In genomic region chrX:2960861-2961515, GRCh38 we compare ENCODE assay signal across 22 cellular contexts. TPM values are rescaled to one million over a fixed set of nuclear protein-coding genes. Genes with fewer than 3 reads are reported as not detected.
"Had no signal": no experiment of that assay in that cellular context is flagged by ENCODE, and none has a peak within 500 bp of the region (broad histone marks: within the 10 kb centered on the region; RNA-seq: fewer than 3 reads in every experiment).

No MANE protein-coding gene starts in this region.

- H3K27ac Mint-ChIP-seq: activated CD4-positive, alpha-beta memory T cell treated with anti-CD3 and anti-CD28 coated beads for 36 hours; activated naive CD8-positive, alpha-beta T cell treated with anti-CD3 and anti-CD28 coated beads, Interleukin-2, amount 50 U/mL, for 24 hours; activated T-helper 1 cell treated with anti-CD3 and anti-CD28 coated beads, Interleukin-12 subunit alpha, Interleukin-12 subunit beta, Interleukin-2, Interleukin-4 antibody, amounts not matched to agents 30 ng/mL and 10 ng/mL and 1 ng/mL, durations not matched to agents 14 hours and 24 hours and 36 hours; stimulated activated memory B cell treated with anti-CD40 and anti-IgM and Interleukin-4, amounts not matched to agents 10 μg/mL and 1 μg/mL and 100 μg/mL, for 72 hours; T-helper 17 cell had no signal

- ATAC-seq: activated naive CD8-positive, alpha-beta T cell treated with anti-CD3 and anti-CD28 coated beads, Interleukin-2, amount 50 U/mL, for 24 hours; heart right ventricle; mucosa of descending colon; sciatic nerve; stimulated activated memory B cell treated with anti-CD40 and anti-IgM and Interleukin-4, amounts not matched to agents 10 μg/mL and 1 μg/mL and 100 μg/mL, for 72 hours; T-helper 17 cell had no signal

- DNase-seq: activated CD4-positive, alpha-beta memory T cell treated with anti-CD3 and anti-CD28 coated beads for 36 hours; activated CD4-positive, alpha-beta T cell treated with anti-CD3 and anti-CD28 coated beads for 48 hours; activated CD4-positive, CD25-positive, alpha-beta regulatory T cell; activated gamma-delta T cell; activated naive CD4-positive, alpha-beta T cell treated with anti-CD3 and anti-CD28 coated beads, Interleukin-2, amount 50 U/mL, for 16 hours; activated naive CD8-positive, alpha-beta T cell treated with anti-CD3 and anti-CD28 coated beads, Interleukin-2, amount 50 U/mL, for 24 hours; cerebellar nuclear complex; cortex of kidney; heart right ventricle; left ventricle myocardium inferior; mucosa of descending colon; occipital lobe; small intestine; stimulated activated CD4-positive, alpha-beta T cell treated with anti-CD3 and anti-CD28 coated beads, Interleukin-15, amount 100 ng/mL, for 24 hours; T-helper 17 cell; transverse colon had no signal

- H3K36me3 ChIP-seq: heart right ventricle, left ventricle myocardium inferior, transverse colon had no signal

- H3K4me1 Mint-ChIP-seq: stimulated activated memory B cell treated with anti-CD40 and anti-IgM and Interleukin-4, amounts not matched to agents 10 μg/mL and 1 μg/mL and 100 μg/mL, for 72 hours; T-helper 17 cell had no signal

- H3K4me3 Mint-ChIP-seq: activated CD4-positive, alpha-beta memory T cell treated with anti-CD3 and anti-CD28 coated beads for 36 hours; activated naive CD8-positive, alpha-beta T cell treated with anti-CD3 and anti-CD28 coated beads, Interleukin-2, amount 50 U/mL, for 24 hours; activated T-helper 1 cell treated with anti-CD3 and anti-CD28 coated beads, Interleukin-12 subunit alpha, Interleukin-12 subunit beta, Interleukin-2, Interleukin-4 antibody, amounts not matched to agents 30 ng/mL and 10 ng/mL and 1 ng/mL, durations not matched to agents 14 hours and 24 hours and 36 hours; stimulated activated memory B cell treated with anti-CD40 and anti-IgM and Interleukin-4, amounts not matched to agents 10 μg/mL and 1 μg/mL and 100 μg/mL, for 72 hours; T-helper 17 cell had no signal

- H3K4me3 ChIP-seq: heart right ventricle, left ventricle myocardium inferior, mucosa of descending colon, transverse colon had no signal

- H3K27me3 ChIP-seq: heart right ventricle, transverse colon had no signal

- H3K9me3 Mint-ChIP-seq: activated CD4-positive, alpha-beta memory T cell treated with anti-CD3 and anti-CD28 coated beads for 36 hours; activated naive CD8-positive, alpha-beta T cell treated with anti-CD3 and anti-CD28 coated beads, Interleukin-2, amount 50 U/mL, for 24 hours; activated T-helper 1 cell treated with anti-CD3 and anti-CD28 coated beads, Interleukin-12 subunit alpha, Interleukin-12 subunit beta, Interleukin-2, Interleukin-4 antibody, amounts not matched to agents 30 ng/mL and 10 ng/mL and 1 ng/mL, durations not matched to agents 14 hours and 24 hours and 36 hours; stimulated activated memory B cell treated with anti-CD40 and anti-IgM and Interleukin-4, amounts not matched to agents 10 μg/mL and 1 μg/mL and 100 μg/mL, for 72 hours had no signal

- H3K36me3 Mint-ChIP-seq: activated CD4-positive, alpha-beta memory T cell treated with anti-CD3 and anti-CD28 coated beads for 36 hours; stimulated activated memory B cell treated with anti-CD40 and anti-IgM and Interleukin-4, amounts not matched to agents 10 μg/mL and 1 μg/mL and 100 μg/mL, for 72 hours had no signal

- H3K27me3 Mint-ChIP-seq: activated CD4-positive, alpha-beta memory T cell treated with anti-CD3 and anti-CD28 coated beads for 36 hours; activated naive CD8-positive, alpha-beta T cell treated with anti-CD3 and anti-CD28 coated beads, Interleukin-2, amount 50 U/mL, for 24 hours had no signal

RNA-seq across cellular contexts. Expression of gene ARSH, which starts 45.4 kb away (rescaled TPM):
- total RNA-seq: activated CD4-positive, alpha-beta memory T cell treated with anti-CD3 and anti-CD28 coated beads for 36 hours; activated T-helper 1 cell treated with anti-CD3 and anti-CD28 coated beads, Interleukin-12 subunit alpha, Interleukin-12 subunit beta, Interleukin-2, Interleukin-4 antibody, amounts not matched to agents 30 ng/mL and 10 ng/mL and 1 ng/mL, durations not matched to agents 14 hours and 24 hours and 36 hours; epithelial cell of proximal tubule; fibroblast of villous mesenchyme; heart right ventricle; left ventricle myocardium inferior; mucosa of descending colon; occipital lobe; sciatic nerve; T-helper 17 cell; temporal lobe; transverse colon had no signal
